In genomic region chr5:1793966-1794895, GRCh38 we compare ENCODE assay signal across 11 cellular contexts. TPM values are rescaled to one million over a fixed set of nuclear protein-coding genes. Genes with fewer than 3 reads are reported as not detected.
A peak's percentile ranks its signal among the peaks of the same experiment; 100 is the strongest.
DNase-seq lines count a peak whose midpoint lies in the region; ATAC-seq and TF ChIP-seq lines count a peak whose summit lies in the region.
"Had no signal": no experiment of that assay in that cellular context is flagged by ENCODE, and none has a peak within 500 bp of the region (broad histone marks: within the 10 kb centered on the region; RNA-seq: fewer than 3 reads in every experiment).

No MANE protein-coding gene starts in this region.

- no peaks in the 10 kb centered on the region for H3K9me3 ChIP-seq in Karpas-422 (ENCODE audit: low read length)
- H3K9me3 ChIP-seq in adipocyte (ENCODE audit: control insufficient read depth, low read length) = no peaks in the 10 kb centered on the region
- H3K9me3 ChIP-seq in ascending aorta = no peaks in the 10 kb centered on the region

- H3K27me3 ChIP-seq in Karpas-422 (ENCODE audit: low read length) (no peaks in the 10 kb centered on the region), adipocyte (replicated peaks; ENCODE audit: control insufficient read depth, insufficient read depth, low read length) (no peaks in the 10 kb centered on the region), ascending aorta (no peaks in the 10 kb centered on the region)

- H3K9ac ChIP-seq in Karpas-422 (ENCODE audit: low read length) (peak overlapping the region; percentile 74), adipocyte (ENCODE audit: low read length) (peak overlapping the region; percentile 18)

- H3K27ac ChIP-seq in Karpas-422 (ENCODE audit: low read length) = peak overlapping the region; percentile 95
- no peak overlapping the region for H3K27ac ChIP-seq in ascending aorta
- H3K27ac ChIP-seq: epithelial cell of prostate had no signal

- DNase-seq in Daoy (ENCODE audit: low read depth) (peak; percentile 96), Karpas-422 (no peak), adipocyte (ENCODE audit: low read depth) (peak; percentile 55), natural killer cell (no peak), ascending aorta (ENCODE audit: low spot score in 2 of 2) (no peak), NCI-H1105 (lab: John Stamatoyannopoulos, UW) (no peak)
- no peak for DNase-seq in activated CD8-positive, alpha-beta memory T cell treated with anti-CD3 and anti-CD28 coated beads, Interleukin-2, amount 50 U/mL, for 48 hours
- DNase-seq: NCI-H1930 had no signal

- H3K4me3 ChIP-seq in Karpas-422 (ENCODE audit: low read length) (peak overlapping the region; percentile 63), adipocyte (ENCODE audit: low read length) (no peak overlapping the region), ascending aorta (no peak overlapping the region)

- H2AFZ ChIP-seq in Karpas-422 (ENCODE audit: low read length) = no peak overlapping the region

- no peak overlapping the region for H3K4me3 Mint-ChIP-seq in natural killer cell

- peak overlapping the region; percentile 77 for H3K4me2 ChIP-seq in Karpas-422 (ENCODE audit: low read depth, low read length, poor library complexity, severe bottlenecking)

- H3K36me3 ChIP-seq in Karpas-422 (ENCODE audit: insufficient read depth, low read length) = peaks cover 10% of the 10 kb centered on the region; the same call in 1 of the 2 replicates
- peaks cover 25% of the 10 kb centered on the region for H3K36me3 ChIP-seq in adipocyte (ENCODE audit: control insufficient read depth, insufficient read depth, low read length, severe bottlenecking)
- H3K36me3 ChIP-seq in ascending aorta = peaks cover 0 to 21% of the 10 kb centered on the region in 2 donors

- H3K9me2 ChIP-seq in Karpas-422 (replicated peaks; ENCODE audit: insufficient read depth, low read length) = no peaks in the 10 kb centered on the region

- H3K79me2 ChIP-seq in Karpas-422 (ENCODE audit: low read length) = peaks cover 17% of the 10 kb centered on the region

- peaks cover 7% of the 10 kb centered on the region for H4K20me1 ChIP-seq in Karpas-422 (ENCODE audit: insufficient read depth, low read depth, low read length)

- H3K36me3 Mint-ChIP-seq in natural killer cell = no peaks in the 10 kb centered on the region

- H3K27me3 Mint-ChIP-seq in natural killer cell (ENCODE audit: low read depth in 2 of 2) = no peaks in the 10 kb centered on the region

- H3K4me1 Mint-ChIP-seq in natural killer cell = peaks cover 24 to 41% of the 10 kb centered on the region in 2 donors

- intact Hi-C loops in natural killer cell (cut with micrococcal nuclease) = no loop called here
- intact Hi-C loops in ascending aorta (cut with DNase I) = no loop called here

- H3K9me3 Mint-ChIP-seq in natural killer cell = no peaks in the 10 kb centered on the region
- H3K9me3 Mint-ChIP-seq: nephron had no signal

- peak overlapping the region; percentile 91 to 93 for H3K27ac Mint-ChIP-seq in natural killer cell

- no peak for ATAC-seq in natural killer cell
- ATAC-seq in HG02588 (IDR thresholded peaks at IDR 0.05; ENCODE audit: unreplicated experiment) = no peak

- TF ChIP-seq CTCF in natural killer cell (IDR thresholded peaks at IDR 0.05) (no peak), ascending aorta (IDR thresholded peaks at IDR 0.05) (no peak)

- peaks cover 69% of the 10 kb centered on the region for H3K4me1 ChIP-seq in Karpas-422 (ENCODE audit: low read length)
- peaks cover 49% of the 10 kb centered on the region for H3K4me1 ChIP-seq in adipocyte (ENCODE audit: control insufficient read depth, insufficient read depth, low read length)
- peaks cover 0 to 12% of the 10 kb centered on the region in 2 donors for H3K4me1 ChIP-seq in ascending aorta

RNA-seq across cellular contexts. Expression of gene MRPL36, which starts 5.4 kb away (rescaled TPM):
- 26.6 and 39.9 TPM in 2 replicates for total RNA-seq in Daoy (2014; rRNA removed; shearing (Covaris generic))
- 63.7 and 67.1 TPM in 2 replicates for total RNA-seq in Karpas-422 (2014; rRNA removed; shearing (Covaris generic); ENCODE audit: low replicate concordance)
- total RNA-seq in natural killer cell (10 to 100 TPM; 14.1 to 21.2 (median 17.1) TPM), ascending aorta (21.4 TPM)

RNA-seq across cellular contexts. Expression of gene NDUFS6, which starts 7.0 kb away (rescaled TPM):
- 72.4 and 74.7 TPM in 2 replicates for total RNA-seq in Daoy (2014; rRNA removed; shearing (Covaris generic))
- total RNA-seq in Karpas-422 (2014; rRNA removed; shearing (Covaris generic); ENCODE audit: low replicate concordance) = 41.4 and 76.8 TPM in 2 replicates
- total RNA-seq in natural killer cell = 10 to 100 TPM; 19.2 to 25.9 (median 22.5) TPM
- 29.8 TPM for total RNA-seq in ascending aorta

Comparison
In these comparisons a context has a peak if more than half of its experiments do, and no peak if none do; other contexts are left out.
1. DNase-seq: peak in Daoy (single experiment) and adipocyte (single experiment); none in Karpas-422 (single experiment), natural killer cell (single experiment), ascending aorta (0 of 2), activated CD8-positive, alpha-beta memory T cell treated with anti-CD3 and anti-CD28 coated beads, Interleukin-2, amount 50 U/mL, for 48 hours (single experiment) and NCI-H1105 (single experiment).